Comparison of ENCODE assay signal across 1 cellular context in genomic region chr16:85275533-85276249, GRCh38.
TF ChIP-seq lines count a peak whose summit lies in the region.

No MANE protein-coding gene starts in this region.

TF ChIP-seq in K562, 482 proteins besides CTCF, POLR2A, EP300 and RAD21 (continued from another document and continues in another):
- TF ChIP-seq, protein P1, sequence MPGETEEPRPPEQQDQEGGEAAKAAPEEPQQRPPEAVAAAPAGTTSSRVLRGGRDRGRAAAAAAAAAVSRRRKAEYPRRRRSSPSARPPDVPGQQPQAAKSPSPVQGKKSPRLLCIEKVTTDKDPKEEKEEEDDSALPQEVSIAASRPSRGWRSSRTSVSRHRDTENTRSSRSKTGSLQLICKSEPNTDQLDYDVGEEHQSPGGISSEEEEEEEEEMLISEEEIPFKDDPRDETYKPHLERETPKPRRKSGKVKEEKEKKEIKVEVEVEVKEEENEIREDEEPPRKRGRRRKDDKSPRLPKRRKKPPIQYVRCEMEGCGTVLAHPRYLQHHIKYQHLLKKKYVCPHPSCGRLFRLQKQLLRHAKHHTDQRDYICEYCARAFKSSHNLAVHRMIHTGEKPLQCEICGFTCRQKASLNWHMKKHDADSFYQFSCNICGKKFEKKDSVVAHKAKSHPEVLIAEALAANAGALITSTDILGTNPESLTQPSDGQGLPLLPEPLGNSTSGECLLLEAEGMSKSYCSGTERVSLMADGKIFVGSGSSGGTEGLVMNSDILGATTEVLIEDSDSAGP (CRISPR knock-in tag; IDR thresholded peaks at IDR 0.05) = peak; percentile 63; the same call in 1 of the 2 replicates
- no peak for TF ChIP-seq PHB (CRISPR knock-in tag; IDR thresholded peaks at IDR 0.05)
- no peak for TF ChIP-seq CBFA2T2 (conservative IDR thresholded peaks at IDR 0.05)
- no peak for TF ChIP-seq ZNF780A (CRISPR knock-in tag; IDR thresholded peaks at IDR 0.05)
- no peak for TF ChIP-seq POLR2AphosphoS5 (IDR thresholded peaks at IDR 0.05; ENCODE audit: control insufficient read depth, insufficient read depth, low read depth, low read length)
- TF ChIP-seq, protein P2, sequence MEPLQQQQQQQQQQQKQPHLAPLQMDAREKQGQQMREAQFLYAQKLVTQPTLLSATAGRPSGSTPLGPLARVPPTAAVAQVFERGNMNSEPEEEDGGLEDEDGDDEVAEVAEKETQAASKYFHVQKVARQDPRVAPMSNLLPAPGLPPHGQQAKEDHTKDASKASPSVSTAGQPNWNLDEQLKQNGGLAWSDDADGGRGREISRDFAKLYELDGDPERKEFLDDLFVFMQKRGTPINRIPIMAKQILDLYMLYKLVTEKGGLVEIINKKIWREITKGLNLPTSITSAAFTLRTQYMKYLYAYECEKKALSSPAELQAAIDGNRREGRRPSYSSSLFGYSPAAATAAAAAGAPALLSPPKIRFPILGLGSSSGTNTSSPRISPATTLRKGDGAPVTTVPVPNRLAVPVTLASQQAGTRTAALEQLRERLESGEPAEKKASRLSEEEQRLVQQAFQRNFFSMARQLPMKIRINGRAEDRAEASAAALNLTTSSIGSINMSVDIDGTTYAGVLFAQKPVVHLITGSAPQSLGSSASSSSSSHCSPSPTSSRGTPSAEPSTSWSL (CRISPR knock-in tag; IDR thresholded peaks at IDR 0.05; ENCODE audit: borderline replicate concordance) = no peak
- TF ChIP-seq, protein P3, sequence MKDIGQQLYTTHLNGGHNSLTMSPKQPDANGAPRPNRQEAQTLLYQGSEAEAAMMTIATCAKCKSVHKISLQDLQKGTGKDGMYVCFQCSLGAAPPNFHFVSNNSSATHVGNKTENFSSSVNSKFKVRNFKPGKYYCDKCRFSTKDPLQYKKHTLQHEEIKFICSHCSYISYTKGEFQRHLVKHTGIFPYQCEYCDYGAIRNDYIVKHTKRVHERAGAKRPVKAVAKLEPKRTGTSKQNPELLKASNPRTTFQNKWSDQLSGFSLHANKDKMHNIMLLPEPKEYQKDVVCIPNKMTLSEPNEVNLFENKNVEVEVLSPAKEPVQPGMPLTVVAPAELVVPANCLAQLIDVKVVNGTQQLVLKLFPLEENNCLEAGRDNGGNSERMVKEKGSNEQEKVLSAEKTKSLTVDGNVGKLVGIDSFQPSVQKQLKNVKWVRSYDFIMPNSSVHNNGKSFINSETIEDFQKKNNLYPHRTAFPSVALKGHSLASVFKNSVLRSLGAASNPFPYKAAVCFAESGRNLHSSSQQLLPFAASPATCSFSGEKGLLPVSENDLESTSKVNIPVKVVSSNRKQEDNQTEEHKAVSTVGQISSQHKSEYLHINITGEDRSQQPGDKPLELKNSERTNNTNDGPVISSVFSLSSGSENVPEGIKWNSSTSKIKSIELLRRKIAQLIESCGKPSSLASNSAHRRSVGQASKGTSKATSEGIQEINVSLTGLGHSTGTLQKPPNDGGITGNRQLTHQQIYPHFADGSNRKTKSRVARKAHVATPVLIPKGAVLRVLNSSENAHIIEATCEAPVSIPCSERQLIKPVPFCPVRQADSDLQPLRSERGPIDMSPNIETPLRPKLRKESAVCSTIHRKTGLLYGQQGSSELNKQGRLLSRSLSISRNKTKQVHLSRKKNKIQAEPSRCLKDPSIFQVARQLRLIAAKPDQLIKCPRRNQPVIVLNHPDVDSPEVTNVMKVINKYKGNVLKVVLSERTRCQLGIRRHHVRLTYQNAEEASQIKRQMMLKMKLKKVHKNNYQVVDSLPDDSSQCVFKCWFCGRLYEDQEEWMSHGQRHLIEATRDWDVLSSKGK (CRISPR knock-in tag; IDR thresholded peaks at IDR 0.05) = no peak
- no peak for TF ChIP-seq TCF15 (CRISPR knock-in tag; IDR thresholded peaks at IDR 0.05)
- no peak for TF ChIP-seq ZNF316 (IDR thresholded peaks at IDR 0.05)
- TF ChIP-seq, protein P4, sequence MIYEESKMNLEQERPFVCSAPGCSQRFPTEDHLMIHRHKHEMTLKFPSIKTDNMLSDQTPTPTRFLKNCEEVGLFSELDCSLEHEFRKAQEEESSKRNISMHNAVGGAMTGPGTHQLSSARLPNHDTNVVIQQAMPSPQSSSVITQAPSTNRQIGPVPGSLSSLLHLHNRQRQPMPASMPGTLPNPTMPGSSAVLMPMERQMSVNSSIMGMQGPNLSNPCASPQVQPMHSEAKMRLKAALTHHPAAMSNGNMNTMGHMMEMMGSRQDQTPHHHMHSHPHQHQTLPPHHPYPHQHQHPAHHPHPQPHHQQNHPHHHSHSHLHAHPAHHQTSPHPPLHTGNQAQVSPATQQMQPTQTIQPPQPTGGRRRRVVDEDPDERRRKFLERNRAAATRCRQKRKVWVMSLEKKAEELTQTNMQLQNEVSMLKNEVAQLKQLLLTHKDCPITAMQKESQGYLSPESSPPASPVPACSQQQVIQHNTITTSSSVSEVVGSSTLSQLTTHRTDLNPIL (CRISPR knock-in tag; IDR thresholded peaks at IDR 0.05) = no peak
- TF ChIP-seq, protein P5, sequence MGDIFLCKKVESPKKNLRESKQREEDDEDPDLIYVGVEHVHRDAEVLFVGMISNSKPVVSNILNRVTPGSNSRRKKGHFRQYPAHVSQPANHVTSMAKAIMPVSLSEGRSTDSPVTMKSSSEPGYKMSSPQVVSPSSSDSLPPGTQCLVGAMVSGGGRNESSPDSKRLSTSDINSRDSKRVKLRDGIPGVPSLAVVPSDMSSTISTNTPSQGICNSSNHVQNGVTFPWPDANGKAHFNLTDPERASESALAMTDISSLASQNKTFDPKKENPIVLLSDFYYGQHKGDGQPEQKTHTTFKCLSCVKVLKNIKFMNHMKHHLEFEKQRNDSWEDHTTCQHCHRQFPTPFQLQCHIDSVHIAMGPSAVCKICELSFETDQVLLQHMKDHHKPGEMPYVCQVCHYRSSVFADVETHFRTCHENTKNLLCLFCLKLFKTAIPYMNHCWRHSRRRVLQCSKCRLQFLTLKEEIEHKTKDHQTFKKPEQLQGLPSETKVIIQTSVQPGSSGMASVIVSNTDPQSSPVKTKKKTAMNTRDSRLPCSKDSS (IDR thresholded peaks at IDR 0.05; ENCODE audit: low read depth, partially characterized antibody) = no peak
- TF ChIP-seq ZNF551 (CRISPR knock-in tag; IDR thresholded peaks at IDR 0.05) = no peak
- peak; percentile 49; the same call in 1 of the 2 replicates for TF ChIP-seq HCFC1 (IDR thresholded peaks at IDR 0.05; ENCODE audit: low read depth, low read length)
- TF ChIP-seq MED1 (CRISPR knock-in tag; IDR thresholded peaks at IDR 0.05; ENCODE audit: borderline replicate concordance) = no peak
- no peak for TF ChIP-seq E2F5 (CRISPR knock-in tag; IDR thresholded peaks at IDR 0.05)
- 0 out of 2 replicates have a peak, but pooled peaks have one; percentile 43 for TF ChIP-seq ZNF609 (CRISPR knock-in tag; IDR thresholded peaks at IDR 0.05; ENCODE audit: borderline replicate concordance)
- TF ChIP-seq CBFA2T3 (IDR thresholded peaks at IDR 0.05) = no peak
- no peak for TF ChIP-seq SFPQ (IDR thresholded peaks at IDR 0.05; ENCODE audit: low read depth, low read length)
- no peak for TF ChIP-seq PHTF2 (CRISPR knock-in tag; IDR thresholded peaks at IDR 0.05)
- TF ChIP-seq ZNF143 (CRISPR knock-in tag; IDR thresholded peaks at IDR 0.05) = no peak
- TF ChIP-seq SMARCA4 (IDR thresholded peaks at IDR 0.05) = no peak
- no peak for TF ChIP-seq ZNF584 (CRISPR knock-in tag; IDR thresholded peaks at IDR 0.05; ENCODE audit: low read depth)
- TF ChIP-seq TAF15 (IDR thresholded peaks at IDR 0.05; ENCODE audit: low read depth, low read length) = no peak
- no peak for TF ChIP-seq REST (CRISPR knock-in tag; IDR thresholded peaks at IDR 0.05; ENCODE audit: low read depth)
